In the genomic region with DNA sequence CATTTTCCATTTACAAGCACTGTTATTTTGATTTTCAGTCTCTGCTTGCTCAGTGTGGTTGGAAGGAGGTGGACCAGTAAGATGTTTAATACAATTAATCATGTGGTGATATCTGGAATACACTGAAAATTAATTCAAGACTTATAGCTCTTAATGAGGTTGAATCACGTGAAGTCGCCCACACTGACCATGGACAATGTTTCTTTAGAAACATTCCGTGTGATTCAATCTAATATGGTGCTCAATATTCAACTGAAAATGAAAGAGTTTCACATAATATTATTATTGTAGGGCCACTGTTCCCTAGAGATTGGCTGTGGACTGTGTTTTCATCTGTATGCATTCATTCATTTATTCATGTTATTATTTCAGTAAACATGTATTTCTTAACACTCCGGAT, we compare ENCODE assay signal across 28 cellular contexts.
"Had no signal": no experiment of that assay in that cellular context is flagged by ENCODE, and none has a peak within 500 bp of the region (broad histone marks: within the 10 kb centered on the region; RNA-seq: fewer than 3 reads in every experiment).

No MANE protein-coding gene starts in this region.

- H3K36me3 Mint-ChIP-seq: memory B cell, mesothelial cell of epicardium, neural progenitor cell had no signal

- H3K9me3 Mint-ChIP-seq: memory B cell, nephron had no signal

- H2AFZ ChIP-seq: neural progenitor cell had no signal

- FAIRE-seq: colon, islet of Langerhans, small intestine had no signal

- H3K27me3 ChIP-seq: neural progenitor cell, right lobe of liver, stomach, thyroid gland had no signal

- H3K4me3 Mint-ChIP-seq: memory B cell; mesothelial cell of epicardium; naive thymus-derived CD4-positive, alpha-beta T cell; nephron; neural progenitor cell had no signal

- H3K4me1 Mint-ChIP-seq: memory B cell had no signal

- H3K4me1 ChIP-seq: right lobe of liver had no signal

- H3K36me3 ChIP-seq: heart right ventricle, lower lobe of right lung, neural progenitor cell, prostate gland, right lobe of liver, stomach, thyroid gland had no signal

- H3K27ac Mint-ChIP-seq: memory B cell; mesothelial cell of epicardium; naive thymus-derived CD4-positive, alpha-beta T cell; neural progenitor cell had no signal

- H3K9me3 ChIP-seq: heart right ventricle, lower lobe of right lung, prostate gland, right lobe of liver, stomach, thyroid gland had no signal

- H3K27ac ChIP-seq: dorsolateral prefrontal cortex, heart right ventricle, lower lobe of right lung, neural progenitor cell, prostate gland, right lobe of liver, stomach, thyroid gland had no signal

- DNase-seq: central memory CD4-positive, alpha-beta T cell; dorsolateral prefrontal cortex; effector CD4-positive, alpha-beta T cell; foreskin fibroblast; glutamatergic neuron; heart right ventricle; hippocampal formation; left colon; left ventricle myocardium superior; lower lobe of right lung; naive thymus-derived CD4-positive, alpha-beta T cell; right lobe of liver; small intestine; stimulated activated CD4-positive, alpha-beta T cell treated with anti-CD3 and anti-CD28 coated beads, Interleukin-12 subunit alpha, Interleukin-12 subunit beta, amount 100 ng/mL, for 4 hours; stimulated activated CD4-positive, alpha-beta T cell treated with anti-CD3 and anti-CD28 coated beads, Interleukin-1b, Interleukin-23, amount 100 ng/mL, for 48 hours; stimulated activated CD4-positive, alpha-beta T cell treated with anti-CD3 and anti-CD28 coated beads, Interleukin-4, amount 100 ng/mL, for 1 hour; stimulated activated CD8-positive, alpha-beta memory T cell treated with anti-CD3 and anti-CD28 coated beads, Interleukin-4, amount 100 ng/mL, for 48 hours; stimulated activated naive CD4-positive, alpha-beta T cell treated with Interleukin-2 at 50 U/mL for 16 hours; stomach; thyroid gland had no signal

- ATAC-seq: esophagus mucosa; heart right ventricle; left colon; left ventricle myocardium superior; lower lobe of right lung; naive thymus-derived CD4-positive, alpha-beta T cell; right lobe of liver had no signal

- H3K4me2 ChIP-seq: neural progenitor cell had no signal

- H3K9ac ChIP-seq: neural progenitor cell had no signal

- H3K4me3 ChIP-seq: dorsolateral prefrontal cortex, heart right ventricle, lower lobe of right lung, neural progenitor cell, prostate gland, right lobe of liver, stomach, thyroid gland had no signal
